In the genomic region with DNA sequence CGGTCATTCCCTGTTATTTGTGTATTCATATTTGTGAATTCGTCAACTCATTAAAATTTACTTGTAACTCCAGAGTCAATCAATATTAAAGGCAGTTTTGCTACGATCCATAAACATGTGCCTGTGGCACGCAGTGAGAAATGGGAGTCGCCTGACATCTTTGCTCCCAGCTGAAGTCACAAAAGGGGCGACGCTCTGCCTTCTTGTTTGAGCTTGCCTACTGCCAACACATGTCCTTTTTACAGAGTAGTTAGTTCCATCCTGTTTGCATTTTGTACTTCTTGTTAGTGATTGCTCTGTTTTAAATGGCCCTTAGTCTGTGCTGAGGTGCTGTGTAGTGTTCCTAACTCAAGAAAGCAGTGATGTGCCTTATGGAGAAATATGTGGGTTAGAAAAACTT, we compare ENCODE assay signal across 19 cellular contexts.
"Had no signal": no experiment of that assay in that cellular context is flagged by ENCODE, and none has a peak within 500 bp of the region (broad histone marks: within the 10 kb centered on the region; RNA-seq: fewer than 3 reads in every experiment).

No MANE protein-coding gene starts in this region.

- ATAC-seq: esophagus mucosa; heart left ventricle; left lobe of liver; mucosa of descending colon; naive thymus-derived CD8-positive, alpha-beta T cell; right cardiac atrium; upper lobe of right lung had no signal

- H3K4me3 ChIP-seq: colonic mucosa, heart left ventricle, mucosa of descending colon, neural progenitor cell, ovary, tibial artery, upper lobe of right lung, vagina had no signal

- H3K9ac ChIP-seq: neural progenitor cell had no signal

- H2AFZ ChIP-seq: neural progenitor cell had no signal

- H3K36me3 ChIP-seq: colonic mucosa, heart left ventricle, neural progenitor cell, ovary, tibial artery, upper lobe of right lung, vagina had no signal

- H3K4me3 Mint-ChIP-seq: naive thymus-derived CD8-positive, alpha-beta T cell; neural progenitor cell had no signal

- H3K27ac Mint-ChIP-seq: naive thymus-derived CD8-positive, alpha-beta T cell; neural progenitor cell had no signal

- H3K9me3 Mint-ChIP-seq: naive thymus-derived CD8-positive, alpha-beta T cell; neural progenitor cell had no signal

- H3K4me2 ChIP-seq: neural progenitor cell had no signal

- H3K9me3 ChIP-seq: colonic mucosa, heart left ventricle, mucosa of descending colon, ovary, tibial artery, upper lobe of right lung, vagina had no signal

- H3K4me1 ChIP-seq: colonic mucosa, heart left ventricle, neural progenitor cell, tibial artery, upper lobe of right lung, vagina had no signal

- H3K27me3 ChIP-seq: colonic mucosa, heart left ventricle, neural progenitor cell, ovary, upper lobe of right lung, vagina had no signal

- H3K36me3 Mint-ChIP-seq: neural progenitor cell had no signal

- DNase-seq: colonic mucosa; dermis blood vessel endothelial cell; heart left ventricle; hippocampal formation; kidney glomerular epithelial cell; mucosa of descending colon; naive thymus-derived CD8-positive, alpha-beta T cell; nucleus accumbens; ovary; right cardiac atrium; small intestine; stimulated activated CD4-positive, alpha-beta T cell treated with anti-CD3 and anti-CD28 coated beads, Interleukin-12 subunit alpha, Interleukin-12 subunit beta, amount 100 ng/mL, for 4 hours; stimulated activated naive CD4-positive, alpha-beta T cell treated with Interleukin-2 at 50 U/mL for 16 hours; tibial artery; upper lobe of right lung had no signal

- H3K27ac ChIP-seq: colonic mucosa, heart left ventricle, neural progenitor cell, ovary, tibial artery, upper lobe of right lung, vagina had no signal
